In genomic region chr9:128246471-128246870, GRCh38 we compare ENCODE assay signal across 19 cellular contexts. TPM values are rescaled to one million over a fixed set of nuclear protein-coding genes. Genes with fewer than 3 reads are reported as not detected.
DNase-seq lines count a peak whose midpoint lies in the region; ATAC-seq and TF ChIP-seq lines count a peak whose summit lies in the region.
"Had no signal": no experiment of that assay in that cellular context is flagged by ENCODE, and none has a peak within 500 bp of the region (broad histone marks: within the 10 kb centered on the region; RNA-seq: fewer than 3 reads in every experiment).

No MANE protein-coding gene starts in this region.

- H3K4me3 Mint-ChIP-seq in activated CD8-positive, alpha-beta T cell treated with anti-CD3 and anti-CD28 coated beads for 36 hours, result no peak overlapping the region
- H3K4me3 Mint-ChIP-seq: stimulated activated effector memory CD8-positive, alpha-beta T cell treated with anti-CD3 and anti-CD28 coated beads, Interleukin-12 subunit alpha, Interleukin-12 subunit beta, amount 100 ng/mL, for 72 hours; WTC11 had no signal

- DNase-seq in heart right ventricle (no peak), right cardiac atrium (no peak), left kidney (ENCODE audit: low read depth, low spot score) (peak; percentile 22), uterus (no peak), G401 (ENCODE audit: low spot score) (no peak)
- no peak for DNase-seq in activated CD8-positive, alpha-beta T cell treated with anti-CD3 and anti-CD28 coated beads for 36 hours
- DNase-seq: activated gamma-delta T cell treated with Interleukin-2 at 50 U/mL for 16 hours, cortex of kidney, glutamatergic neuron, NCI-H1436, Peyer's patch, small intestine, T-helper 1 cell, upper lobe of left lung had no signal

- intact Hi-C loops in heart right ventricle (cut with DNase I), result no loop called here
- intact Hi-C loops in right cardiac atrium (cut with DNase I), result no loop called here
- intact Hi-C loops in uterus (cut with DNase I; ENCODE audit: low total_unique reads), result no loop called here
- intact Hi-C loops in activated CD8-positive, alpha-beta T cell treated with anti-CD3 and anti-CD28 coated beads for 36 hours (cut with micrococcal nuclease), result no loop called here

- no peaks in the 10 kb centered on the region for H3K9me3 ChIP-seq in heart right ventricle
- no peaks in the 10 kb centered on the region for H3K9me3 ChIP-seq in right cardiac atrium (ENCODE audit: control insufficient read depth, low read length)
- H3K9me3 ChIP-seq in uterus, result no peaks in the 10 kb centered on the region
- H3K9me3 ChIP-seq: mucosa of descending colon, ovary, Peyer's patch, upper lobe of left lung had no signal

- no peaks in the 10 kb centered on the region for H3K36me3 Mint-ChIP-seq in activated CD8-positive, alpha-beta T cell treated with anti-CD3 and anti-CD28 coated beads for 36 hours (ENCODE audit: low read depth)

- no peak for TF ChIP-seq POLR2A in uterus (IDR thresholded peaks at IDR 0.05)

- 52 to 56% methylated on average over 2 of the region's 2 CpGs for WGBS in heart right ventricle, 2 donors
- 59% methylated on average over 2 of the region's 2 CpGs for whole genome bisulfite sequencing in right cardiac atrium

- H3K36me3 ChIP-seq in heart right ventricle, result no peaks in the 10 kb centered on the region
- no peaks in the 10 kb centered on the region for H3K36me3 ChIP-seq in uterus
- H3K36me3 ChIP-seq: ovary, Peyer's patch, upper lobe of left lung had no signal

- no peaks in the 10 kb centered on the region for H3K9me3 Mint-ChIP-seq in activated CD8-positive, alpha-beta T cell treated with anti-CD3 and anti-CD28 coated beads for 36 hours
- H3K9me3 Mint-ChIP-seq: stimulated activated effector memory CD8-positive, alpha-beta T cell treated with anti-CD3 and anti-CD28 coated beads, Interleukin-12 subunit alpha, Interleukin-12 subunit beta, amount 100 ng/mL, for 72 hours; WTC11 had no signal

- POLR2A ChIA-PET in activated CD8-positive, alpha-beta T cell treated with anti-CD3 and anti-CD28 coated beads for 36 hours (lab: Charles Lee), result no interaction called here

- H3K27me3 ChIP-seq in heart right ventricle (peaks cover 0 to 16% (median 8%) of the 10 kb centered on the region in 7 donors), right cardiac atrium (ENCODE audit: control insufficient read depth, insufficient read depth) (no peaks in the 10 kb centered on the region), uterus (no peaks in the 10 kb centered on the region)
- H3K27me3 ChIP-seq: ovary, Peyer's patch, upper lobe of left lung had no signal

- H3K4me1 Mint-ChIP-seq in activated CD8-positive, alpha-beta T cell treated with anti-CD3 and anti-CD28 coated beads for 36 hours (ENCODE audit: low read depth), result peaks cover 24% of the 10 kb centered on the region

- H3K4me3 ChIP-seq in heart right ventricle (no peak overlapping the region), right cardiac atrium (ENCODE audit: low read length) (no peak overlapping the region), uterus (no peak overlapping the region)
- H3K4me3 ChIP-seq: mucosa of descending colon, ovary, Peyer's patch, upper lobe of left lung had no signal

- peaks cover 9 to 52% (median 31%) of the 10 kb centered on the region in 9 donors for H3K4me1 ChIP-seq in heart right ventricle
- H3K4me1 ChIP-seq in right cardiac atrium (ENCODE audit: control insufficient read depth, insufficient read depth, low read length), result peaks cover 7% of the 10 kb centered on the region
- H3K4me1 ChIP-seq in uterus, result no peaks in the 10 kb centered on the region

- H3K27ac Mint-ChIP-seq in activated CD8-positive, alpha-beta T cell treated with anti-CD3 and anti-CD28 coated beads for 36 hours, result no peak overlapping the region
- H3K27ac Mint-ChIP-seq: stimulated activated effector memory CD8-positive, alpha-beta T cell treated with anti-CD3 and anti-CD28 coated beads, Interleukin-12 subunit alpha, Interleukin-12 subunit beta, amount 100 ng/mL, for 72 hours; WTC11 had no signal

- in situ Hi-C loops in G401 (cut with HindIII; ENCODE audit: low sequenced_read_pairs), result no loop called here

- H3K27ac ChIP-seq in heart right ventricle (peak overlapping the region in 9 of 10 donors; percentile 40 to 86 (median 66)), right cardiac atrium (ENCODE audit: low read length) (no peak overlapping the region), uterus (peak overlapping the region; percentile 71 to 85)
- H3K27ac ChIP-seq: epithelial cell of prostate had no signal

- TF ChIP-seq CTCF in heart right ventricle (IDR thresholded peaks at IDR 0.05), result no peak
- TF ChIP-seq CTCF in uterus (IDR thresholded peaks at IDR 0.05), result no peak
- no peak for TF ChIP-seq CTCF in activated CD8-positive, alpha-beta T cell treated with anti-CD3 and anti-CD28 coated beads for 36 hours (IDR thresholded peaks at IDR 0.05)

- CTCF ChIA-PET in activated CD8-positive, alpha-beta T cell treated with anti-CD3 and anti-CD28 coated beads for 36 hours (lab: Charles Lee), result no interaction called here

- peaks cover 19% of the 10 kb centered on the region for H3K27me3 Mint-ChIP-seq in activated CD8-positive, alpha-beta T cell treated with anti-CD3 and anti-CD28 coated beads for 36 hours

- no peak for ATAC-seq in heart right ventricle
- no peak for ATAC-seq in right cardiac atrium
- ATAC-seq in activated CD8-positive, alpha-beta T cell treated with anti-CD3 and anti-CD28 coated beads for 36 hours, result no peak
- ATAC-seq: mucosa of descending colon; stimulated activated effector memory CD8-positive, alpha-beta T cell treated with anti-CD3 and anti-CD28 coated beads, Interleukin-12 subunit alpha, Interleukin-12 subunit beta, amount 100 ng/mL, for 72 hours; WTC11 had no signal

RNA-seq across cellular contexts. Expression of gene GOLGA2, which starts 29.3 kb away (rescaled TPM):
- total RNA-seq in heart right ventricle, result 100 to 1,000 TPM in 1 of 10 donors, 10 to 100 TPM in 9; 78.0 to 101 (median 89.1) TPM
- polyA plus RNA-seq in heart right ventricle, result 10 to 100 TPM; 85.7 to 91.8 TPM
- total RNA-seq in right cardiac atrium, result 100 to 1,000 TPM in 2 of 4 donors, 10 to 100 TPM in 2; 85.6 to 124 (median 101) TPM
- polyA plus RNA-seq in right cardiac atrium, result 84.2 TPM
- total RNA-seq in uterus, result 100 to 1,000 TPM in 2 of 4 donors, 10 to 100 TPM in 2; 18.4 to 174 (median 89.9) TPM
- total RNA-seq in G401 (2014; rRNA removed; shearing (Covaris generic)), result 32.9 and 37.9 TPM in 2 replicates
- 10 to 100 TPM; 29.8 to 34.6 TPM for total RNA-seq in activated CD8-positive, alpha-beta T cell treated with anti-CD3 and anti-CD28 coated beads for 36 hours

RNA-seq across cellular contexts. Expression of gene SWI5, which starts 29.6 kb away (rescaled TPM):
- total RNA-seq in heart right ventricle (10 to 100 TPM; 13.9 to 23.8 (median 20.8) TPM), right cardiac atrium (10 to 100 TPM; 18.7 to 22.3 (median 20.5) TPM), uterus (10 to 100 TPM; 10.3 to 86.1 (median 19.3) TPM)
- polyA plus RNA-seq in heart right ventricle (10 to 100 TPM; 17.0 to 46.3 TPM), right cardiac atrium (33.7 TPM)
- total RNA-seq in G401 (2014; rRNA removed; shearing (Covaris generic)), result 25.9 and 31.0 TPM in 2 replicates
- 10 to 100 TPM; 12.4 to 13.3 TPM for total RNA-seq in activated CD8-positive, alpha-beta T cell treated with anti-CD3 and anti-CD28 coated beads for 36 hours

RNA-seq across cellular contexts. Expression of gene DNM1, which starts 43.3 kb away (rescaled TPM):
- total RNA-seq in heart right ventricle, result 1 to 10 TPM; 2.1 to 7.7 (median 3.9) TPM
- 10 to 100 TPM in 1 of 2 donors, 1 to 10 TPM in 1; 2.5 to 13.7 TPM for polyA plus RNA-seq in heart right ventricle
- total RNA-seq in right cardiac atrium, result 1 to 10 TPM; 4.4 to 7.4 (median 5.8) TPM
- polyA plus RNA-seq in right cardiac atrium, result 6.0 TPM
- total RNA-seq in uterus, result 10 to 100 TPM in 3 of 4 donors, 1 to 10 TPM in 1; 5.0 to 71.5 (median 31.0) TPM
- total RNA-seq in G401 (2014; rRNA removed; shearing (Covaris generic)), result 5.5 and 6.1 TPM in 2 replicates
- under 1 TPM; 0.36 to 0.59 TPM for total RNA-seq in activated CD8-positive, alpha-beta T cell treated with anti-CD3 and anti-CD28 coated beads for 36 hours

RNA-seq across cellular contexts. Expression of gene CIZ1, which starts 55.1 kb away (rescaled TPM):
- total RNA-seq in heart right ventricle, result 10 to 100 TPM; 63.0 to 96.0 (median 76.7) TPM
- 10 to 100 TPM; 39.7 to 70.2 TPM for polyA plus RNA-seq in heart right ventricle
- 10 to 100 TPM; 75.9 to 81.5 (median 81.0) TPM for total RNA-seq in right cardiac atrium
- 39.0 TPM for polyA plus RNA-seq in right cardiac atrium
- total RNA-seq in uterus, result 100 to 1,000 TPM in 1 of 4 donors, 10 to 100 TPM in 3; 31.3 to 151 (median 52.6) TPM
- 13.7 and 17.5 TPM in 2 replicates for total RNA-seq in G401 (2014; rRNA removed; shearing (Covaris generic))
- total RNA-seq in activated CD8-positive, alpha-beta T cell treated with anti-CD3 and anti-CD28 coated beads for 36 hours, result 10 to 100 TPM; 75.7 to 77.1 TPM
